ENCODE assay signal across 1 cellular context in genomic region chr16:86714166-86714565, GRCh38.
TF ChIP-seq lines count a peak whose summit lies in the region.

No MANE protein-coding gene starts in this region.

TF ChIP-seq in HepG2, 621 proteins besides CTCF, POLR2A, EP300 and RAD21 (continued from another document):
- TF ChIP-seq REST (IDR thresholded peaks at IDR 0.05; ENCODE audit: borderline replicate concordance in 1 of 2, low read depth in 1 of 2, low read length in 2 of 2) (peak in 1 of 2 experiments; percentile 65; a peak in 1 of 4 replicates), ZNF710 (CRISPR knock-in tag; IDR thresholded peaks at IDR 0.05; ENCODE audit: borderline replicate concordance) (no peak), ZNF256 (CRISPR knock-in tag; conservative IDR thresholded peaks at IDR 0.05) (no peak), ZSCAN29 (CRISPR knock-in tag; conservative IDR thresholded peaks at IDR 0.05) (no peak), FLYWCH1 (CRISPR knock-in tag; IDR thresholded peaks at IDR 0.05) (no peak)
